37 cellular contexts compared by ENCODE assay signal in genomic region chr12:76232013-76232412, GRCh38.
"Had no signal": no experiment of that assay in that cellular context is flagged by ENCODE, and none has a peak within 500 bp of the region (broad histone marks: within the 10 kb centered on the region; RNA-seq: fewer than 3 reads in every experiment).

No MANE protein-coding gene starts in this region.

- H3K27ac Mint-ChIP-seq: activated B cell treated with CpG ODN at 0.5 μM for 24 hours; activated CD4-positive, alpha-beta memory T cell treated with anti-CD3 and anti-CD28 coated beads for 36 hours; activated CD4-positive, alpha-beta T cell treated with anti-CD3 and anti-CD28 coated beads, Interleukin-2, amount 10 ng/mL, durations not matched to agents 24 days and 14 days; activated CD8-positive, alpha-beta T cell treated with anti-CD3 and anti-CD28 coated beads for 36 hours; activated naive CD4-positive, alpha-beta T cell treated with anti-CD3 and anti-CD28 coated beads for 36 hours; activated naive CD4-positive, alpha-beta T cell treated with anti-CD3 and anti-CD28 coated beads, Interleukin-2, amount 50 U/mL, for 72 hours; activated naive CD8-positive, alpha-beta T cell treated with anti-CD3 and anti-CD28 coated beads for 36 hours; activated T-cell treated with anti-CD3 and anti-CD28 coated beads, Interleukin-2, amount 50 U/mL, for 72 hours; activated T-helper 1 cell treated with anti-CD3 and anti-CD28 coated beads, Interleukin-12 subunit alpha, Interleukin-12 subunit beta, Interleukin-2, Interleukin-4 antibody, amounts not matched to agents 30 ng/mL and 10 ng/mL and 1 ng/mL, durations not matched to agents 14 hours and 24 hours and 36 hours; activated T-helper 17 cell treated with anti-CD3 and anti-CD28 coated beads, Interleukin-2, amount 50 U/mL, for 72 hours; T-helper 1 cell treated with Interleukin-12 subunit alpha and Interleukin-12 subunit beta and Interleukin-4 antibody, amounts not matched to agents 30 μg/mL and 1 μg/mL, for 36 hours; T-helper 2 cell treated with Interferon-gamma antibody and Interleukin-4, amounts not matched to agents 5 μg/mL and 100 μg/mL, for 36 hours had no signal

- H3K27me3 ChIP-seq: adrenal gland, body of pancreas, brain microvascular endothelial cell, breast epithelium had no signal

- H3K9me3 Mint-ChIP-seq: activated B cell treated with CpG ODN at 0.5 μM for 24 hours; activated CD4-positive, alpha-beta memory T cell treated with anti-CD3 and anti-CD28 coated beads for 36 hours; activated CD4-positive, alpha-beta T cell treated with anti-CD3 and anti-CD28 coated beads, Interleukin-2, amount 10 ng/mL, durations not matched to agents 24 days and 14 days; activated CD8-positive, alpha-beta T cell treated with anti-CD3 and anti-CD28 coated beads for 36 hours; activated naive CD4-positive, alpha-beta T cell treated with anti-CD3 and anti-CD28 coated beads for 36 hours; activated naive CD4-positive, alpha-beta T cell treated with anti-CD3 and anti-CD28 coated beads, Interleukin-2, amount 50 U/mL, for 72 hours; activated naive CD8-positive, alpha-beta T cell treated with anti-CD3 and anti-CD28 coated beads for 36 hours; activated T-cell treated with anti-CD3 and anti-CD28 coated beads, Interleukin-2, amount 50 U/mL, for 4 hours; activated T-cell treated with anti-CD3 and anti-CD28 coated beads, Interleukin-2, amount 50 U/mL, for 72 hours; activated T-helper 1 cell treated with anti-CD3 and anti-CD28 coated beads, Interleukin-12 subunit alpha, Interleukin-12 subunit beta, Interleukin-2, Interleukin-4 antibody, amounts not matched to agents 30 ng/mL and 10 ng/mL and 1 ng/mL, durations not matched to agents 14 hours and 24 hours and 36 hours; activated T-helper 17 cell treated with anti-CD3 and anti-CD28 coated beads, Interleukin-2, amount 50 U/mL, for 72 hours; T-helper 1 cell treated with Interleukin-12 subunit alpha and Interleukin-12 subunit beta and Interleukin-4 antibody, amounts not matched to agents 30 μg/mL and 1 μg/mL, for 36 hours; T-helper 2 cell treated with Interferon-gamma antibody and Interleukin-4, amounts not matched to agents 5 μg/mL and 100 μg/mL, for 36 hours had no signal

- ATAC-seq: activated CD8-positive, alpha-beta T cell treated with anti-CD3 and anti-CD28 coated beads for 36 hours; activated naive CD4-positive, alpha-beta T cell treated with anti-CD3 and anti-CD28 coated beads, Interleukin-2, amount 50 U/mL, for 72 hours; activated T-cell treated with anti-CD3 and anti-CD28 coated beads, Interleukin-2, amount 50 U/mL, for 4 hours; activated T-cell treated with anti-CD3 and anti-CD28 coated beads, Interleukin-2, amount 50 U/mL, for 72 hours; activated T-helper 17 cell treated with anti-CD3 and anti-CD28 coated beads, Interleukin-2, amount 50 U/mL, for 72 hours; body of pancreas had no signal

- H3K27ac ChIP-seq: adrenal gland, body of pancreas, brain microvascular endothelial cell, breast epithelium, VCaP had no signal

- H3K9me3 ChIP-seq: adrenal gland, body of pancreas, breast epithelium had no signal

- H3K27me3 Mint-ChIP-seq: activated CD4-positive, alpha-beta memory T cell treated with anti-CD3 and anti-CD28 coated beads for 36 hours; activated T-helper 17 cell treated with anti-CD3 and anti-CD28 coated beads, Interleukin-2, amount 50 U/mL, for 72 hours had no signal

- FAIRE-seq: astrocyte, TTC549 had no signal

- H3K4me1 ChIP-seq: adrenal gland, body of pancreas, breast epithelium had no signal

- H3K4me3 Mint-ChIP-seq: activated B cell treated with CpG ODN at 0.5 μM for 24 hours; activated CD4-positive, alpha-beta memory T cell treated with anti-CD3 and anti-CD28 coated beads for 36 hours; activated CD4-positive, alpha-beta T cell treated with anti-CD3 and anti-CD28 coated beads, Interleukin-2, amount 10 ng/mL, durations not matched to agents 24 days and 14 days; activated CD8-positive, alpha-beta T cell treated with anti-CD3 and anti-CD28 coated beads for 36 hours; activated naive CD4-positive, alpha-beta T cell treated with anti-CD3 and anti-CD28 coated beads for 36 hours; activated naive CD8-positive, alpha-beta T cell treated with anti-CD3 and anti-CD28 coated beads for 36 hours; activated T-cell treated with anti-CD3 and anti-CD28 coated beads, Interleukin-2, amount 50 U/mL, for 4 hours; activated T-cell treated with anti-CD3 and anti-CD28 coated beads, Interleukin-2, amount 50 U/mL, for 72 hours; activated T-helper 1 cell treated with anti-CD3 and anti-CD28 coated beads, Interleukin-12 subunit alpha, Interleukin-12 subunit beta, Interleukin-2, Interleukin-4 antibody, amounts not matched to agents 30 ng/mL and 10 ng/mL and 1 ng/mL, durations not matched to agents 14 hours and 24 hours and 36 hours; activated T-helper 17 cell treated with anti-CD3 and anti-CD28 coated beads, Interleukin-2, amount 50 U/mL, for 72 hours; T-helper 1 cell treated with Interleukin-12 subunit alpha and Interleukin-12 subunit beta and Interleukin-4 antibody, amounts not matched to agents 30 μg/mL and 1 μg/mL, for 36 hours; T-helper 2 cell treated with Interferon-gamma antibody and Interleukin-4, amounts not matched to agents 5 μg/mL and 100 μg/mL, for 36 hours had no signal

- H3K4me1 Mint-ChIP-seq: activated B cell treated with CpG ODN at 0.5 μM for 24 hours; activated CD4-positive, alpha-beta T cell treated with anti-CD3 and anti-CD28 coated beads, Interleukin-2, amount 10 ng/mL, durations not matched to agents 24 days and 14 days; activated naive CD8-positive, alpha-beta T cell treated with anti-CD3 and anti-CD28 coated beads for 36 hours; activated T-helper 17 cell treated with anti-CD3 and anti-CD28 coated beads, Interleukin-2, amount 50 U/mL, for 72 hours had no signal

- DNase-seq: activated B cell treated with CpG ODN at 0.5 μM for 24 hours; activated CD4-positive, alpha-beta memory T cell treated with anti-CD3 and anti-CD28 coated beads for 36 hours; activated CD4-positive, alpha-beta T cell treated with anti-CD3 and anti-CD28 coated beads for 4 hours; activated CD4-positive, alpha-beta T cell treated with anti-CD3 and anti-CD28 coated beads, Interleukin-2, amount 10 ng/mL, durations not matched to agents 24 days and 14 days; activated CD4-positive, alpha-beta T cell treated with anti-CD3 and anti-CD28 coated beads, Interleukin-2, amount 50 U/mL, for 1 hour; activated CD4-positive, alpha-beta T cell treated with anti-CD3 and anti-CD28 coated beads, Interleukin-2, amount 50 U/mL, for 4 hours; activated CD4-positive, CD25-positive, alpha-beta regulatory T cell treated with anti-CD3 and anti-CD28 coated beads, Interleukin-2, amount 50 U/mL, for 72 hours; activated CD8-positive, alpha-beta memory T cell treated with anti-CD3 and anti-CD28 coated beads, Interleukin-2, amount 50 U/mL, for 4 hours; activated CD8-positive, alpha-beta T cell treated with anti-CD3 and anti-CD28 coated beads for 36 hours; activated effector memory CD4-positive, alpha-beta T cell treated with anti-CD3 and anti-CD28 coated beads, Interleukin-2, amount 50 U/mL, for 16 hours; activated gamma-delta T cell treated with Interleukin-2 at 50 U/mL for 16 hours; activated naive CD4-positive, alpha-beta T cell; activated naive CD4-positive, alpha-beta T cell treated with anti-CD3 and anti-CD28 coated beads for 36 hours; activated naive CD4-positive, alpha-beta T cell treated with anti-CD3 and anti-CD28 coated beads, Interleukin-2, amount 50 U/mL, for 16 hours; activated naive CD8-positive, alpha-beta T cell treated with anti-CD3 and anti-CD28 coated beads for 36 hours; activated T-cell treated with anti-CD3 and anti-CD28 coated beads for 4 hours; activated T-cell treated with anti-CD3 and anti-CD28 coated beads, Interleukin-2, amount 50 U/mL, for 1 hour; activated T-cell treated with anti-CD3 and anti-CD28 coated beads, Interleukin-2, amount 50 U/mL, for 4 hours; activated T-cell treated with anti-CD3 and anti-CD28 coated beads, Interleukin-2, amount 50 U/mL, for 72 hours; adrenal gland; amniotic stem cell; aorta; body of pancreas; brain microvascular endothelial cell; central memory CD4-positive, alpha-beta T cell; T-helper 1 cell; T-helper 2 cell; T-helper 9 cell had no signal

- H3K4me3 ChIP-seq: adrenal gland, body of pancreas, breast epithelium had no signal

- H3K36me3 ChIP-seq: adrenal gland, brain microvascular endothelial cell, breast epithelium had no signal

- H3K36me3 Mint-ChIP-seq: activated CD4-positive, alpha-beta memory T cell treated with anti-CD3 and anti-CD28 coated beads for 36 hours; activated naive CD4-positive, alpha-beta T cell treated with anti-CD3 and anti-CD28 coated beads, Interleukin-2, amount 50 U/mL, for 72 hours; activated naive CD8-positive, alpha-beta T cell treated with anti-CD3 and anti-CD28 coated beads for 36 hours had no signal
